In genomic region chr11:92501346-92501745, GRCh38 we compare ENCODE assay signal across 25 cellular contexts.
"Had no signal": no experiment of that assay in that cellular context is flagged by ENCODE, and none has a peak within 500 bp of the region (broad histone marks: within the 10 kb centered on the region; RNA-seq: fewer than 3 reads in every experiment).

No MANE protein-coding gene starts in this region.

- H3K9me3 ChIP-seq: neutrophil, pancreas, right lobe of liver, suprapubic skin, transverse colon, upper lobe of right lung, uterus had no signal

- DNase-seq: cortex of kidney; effector memory CD8-positive, alpha-beta T cell; foreskin fibroblast; glutamatergic neuron; immature natural killer cell; islet precursor cell; natural killer cell; pancreas; right lobe of liver; stimulated activated CD4-positive, alpha-beta T cell treated with anti-CD3 and anti-CD28 coated beads, Interleukin-12 subunit alpha, Interleukin-12 subunit beta, amount 100 ng/mL, for 4 hours; stimulated activated CD4-positive, alpha-beta T cell treated with anti-CD3 and anti-CD28 coated beads, Interleukin-1b, Interleukin-23, amount 100 ng/mL, for 48 hours; stimulated activated CD4-positive, alpha-beta T cell treated with anti-CD3 and anti-CD28 coated beads, Interleukin-4, amount 100 ng/mL, for 1 hour; stimulated activated CD8-positive, alpha-beta memory T cell treated with anti-CD3 and anti-CD28 coated beads, Interleukin-4, amount 100 ng/mL, for 48 hours; stimulated activated naive CD4-positive, alpha-beta T cell; stimulated activated naive CD8-positive, alpha-beta T cell treated with anti-CD3 and anti-CD28 coated beads, Interleukin-15, amount 100 ng/mL, for 72 hours; transverse colon; upper lobe of right lung; uterus had no signal

- H3K27me3 Mint-ChIP-seq: effector memory CD8-positive, alpha-beta T cell; memory B cell; stimulated activated naive CD8-positive, alpha-beta T cell treated with anti-CD3 and anti-CD28 coated beads, Interleukin-15, amount 100 ng/mL, for 72 hours had no signal

- H3K4me1 ChIP-seq: right lobe of liver, suprapubic skin, transverse colon, upper lobe of right lung, uterus had no signal

- H3K27ac ChIP-seq: neutrophil, pancreas, right lobe of liver, suprapubic skin, transverse colon, upper lobe of right lung, uterus had no signal

- H3K4me3 ChIP-seq: lung, pancreas, right lobe of liver, smooth muscle cell, suprapubic skin, transverse colon, upper lobe of right lung, uterus had no signal

- H3K4me2 ChIP-seq: smooth muscle cell had no signal

- H3K27ac Mint-ChIP-seq: effector memory CD8-positive, alpha-beta T cell; immature natural killer cell; memory B cell; natural killer cell; stimulated activated naive CD8-positive, alpha-beta T cell treated with anti-CD3 and anti-CD28 coated beads, Interleukin-15, amount 100 ng/mL, for 72 hours had no signal

- H3K36me3 ChIP-seq: neutrophil, pancreas, right lobe of liver, suprapubic skin, transverse colon, upper lobe of right lung, uterus had no signal

- H3K36me3 Mint-ChIP-seq: immature natural killer cell, memory B cell, natural killer cell had no signal

- H3K27me3 ChIP-seq: neutrophil, pancreas, right lobe of liver, suprapubic skin, transverse colon, upper lobe of right lung had no signal

- H3K9me3 Mint-ChIP-seq: neural crest cell; stimulated activated naive CD8-positive, alpha-beta T cell treated with anti-CD3 and anti-CD28 coated beads, Interleukin-15, amount 100 ng/mL, for 72 hours had no signal

- H3K4me3 Mint-ChIP-seq: effector memory CD8-positive, alpha-beta T cell; immature natural killer cell; memory B cell; natural killer cell; neural crest cell; stimulated activated naive CD8-positive, alpha-beta T cell treated with anti-CD3 and anti-CD28 coated beads, Interleukin-15, amount 100 ng/mL, for 72 hours had no signal

- H3K4me1 Mint-ChIP-seq: immature natural killer cell; memory B cell; natural killer cell; stimulated activated naive CD8-positive, alpha-beta T cell treated with anti-CD3 and anti-CD28 coated beads, Interleukin-15, amount 100 ng/mL, for 72 hours had no signal

- ATAC-seq: effector memory CD8-positive, alpha-beta T cell; left lobe of liver; natural killer cell; pancreas; right lobe of liver; stimulated activated naive CD8-positive, alpha-beta T cell treated with anti-CD3 and anti-CD28 coated beads, Interleukin-15, amount 100 ng/mL, for 72 hours; upper lobe of right lung had no signal
